1 cellular context compared by ENCODE assay signal in genomic region chr16:68083239-68083781, GRCh38.
TF ChIP-seq lines count a peak whose summit lies in the region.

No MANE protein-coding gene starts in this region.

TF ChIP-seq in K562, 482 proteins besides CTCF, POLR2A, EP300 and RAD21 (continued from another document):
- no peak for TF ChIP-seq CEBPZ (IDR thresholded peaks at IDR 0.05; ENCODE audit: borderline replicate concordance, low read depth, low read length)
- no peak for TF ChIP-seq PCBP2 (IDR thresholded peaks at IDR 0.05; ENCODE audit: low read depth, low read length, poor library complexity, severe bottlenecking)
- TF ChIP-seq ZNF354B (CRISPR knock-in tag; IDR thresholded peaks at IDR 0.05), result no peak
- TF ChIP-seq ZNF146 (CRISPR knock-in tag; IDR thresholded peaks at IDR 0.05; ENCODE audit: unreplicated experiment), result no peak
- TF ChIP-seq PRPF4 (IDR thresholded peaks at IDR 0.05; ENCODE audit: insufficient read depth, low read depth, low read length, poor library complexity, severe bottlenecking), result no peak
- TF ChIP-seq ZNF197 (CRISPR knock-in tag; IDR thresholded peaks at IDR 0.05; ENCODE audit: low read depth), result no peak
- TF ChIP-seq HNRNPK (IDR thresholded peaks at IDR 0.05; ENCODE audit: low read depth, low read length, poor library complexity, severe bottlenecking), result no peak
- no peak for TF ChIP-seq MCM2 (IDR thresholded peaks at IDR 0.05; ENCODE audit: low read depth)
- TF ChIP-seq CHD4 (IDR thresholded peaks at IDR 0.05; ENCODE audit: insufficient read depth, insufficient replicate concordance, low read depth, low read length, poor library complexity, severe bottlenecking), result no peak
- no peak for TF ChIP-seq ETV6 (IDR thresholded peaks at IDR 0.05; ENCODE audit: borderline replicate concordance in 1 of 2, low read depth in 2 of 2, low read length in 1 of 2)
- no peak for TF ChIP-seq ETV6 (CRISPR knock-in tag; IDR thresholded peaks at IDR 0.05; ENCODE audit: borderline replicate concordance)
- TF ChIP-seq HIVEP1 (CRISPR knock-in tag; IDR thresholded peaks at IDR 0.05), result no peak
- no peak for TF ChIP-seq SLC30A9 (CRISPR knock-in tag; IDR thresholded peaks at IDR 0.05)
- TF ChIP-seq ESRRB (CRISPR knock-in tag; IDR thresholded peaks at IDR 0.05; ENCODE audit: borderline replicate concordance), result no peak
- no peak for TF ChIP-seq TAF1 (IDR thresholded peaks at IDR 0.05; ENCODE audit: control insufficient read depth, extremely low read depth, insufficient read depth, low read length, severe bottlenecking)
- TF ChIP-seq KLF6 (CRISPR knock-in tag; IDR thresholded peaks at IDR 0.05; ENCODE audit: borderline replicate concordance), result no peak
- no peak for TF ChIP-seq FOXJ3 (CRISPR knock-in tag; IDR thresholded peaks at IDR 0.05)
